ENCODE assay signal across 8 cellular contexts in genomic region chr5:150398432-150399157, GRCh38. TPM values are rescaled to one million over a fixed set of nuclear protein-coding genes. Genes with fewer than 3 reads are reported as not detected.
DNase-seq lines count a peak whose midpoint lies in the region; ATAC-seq and TF ChIP-seq lines count a peak whose summit lies in the region.

No MANE protein-coding gene starts in this region.

- no peaks in the 10 kb centered on the region for H3K27me3 ChIP-seq in tibial nerve

- ATAC-seq in GM19467 (IDR thresholded peaks at IDR 0.05; ENCODE audit: unreplicated experiment): peak; percentile 56
- ATAC-seq in HG03520 (IDR thresholded peaks at IDR 0.05; ENCODE audit: unreplicated experiment): peak; percentile 71

- peaks cover 34% of the 10 kb centered on the region for H3K36me3 Mint-ChIP-seq in chondrocyte (ENCODE audit: low read depth)

- H3K4me3 Mint-ChIP-seq in chondrocyte (ENCODE audit: unreplicated experiment): no peak overlapping the region

- TF ChIP-seq CTCF in chondrocyte (IDR thresholded peaks at IDR 0.05): peak; percentile 37
- TF ChIP-seq CTCF in tibial nerve (IDR thresholded peaks at IDR 0.05): peak in 4 of 5 experiments; percentile 20 to 36 (median 24)

- DNase-seq in chondrocyte (ENCODE audit: low spot score) (peak; percentile 66), tibial nerve (ENCODE audit: low spot score in 2 of 2) (no peak), NCI-H146 treated with DMSO at 0.1 percent for 48 hours (lab: John Stamatoyannopoulos, UW; ENCODE audit: unreplicated experiment) (no peak), ACHN (no peak)
- no peak for DNase-seq in stimulated activated CD4-positive, alpha-beta T cell treated with anti-CD3 and anti-CD28 coated beads, Interleukin-15, amount 100 ng/mL, for 24 hours

- WGBS in tibial nerve, 2 donors: 75 to 76% methylated on average over 14 of the region's 14 CpGs

- H3K4me1 ChIP-seq in tibial nerve: peaks cover 0 to 8% (median 0%) of the 10 kb centered on the region in 4 donors

- H3K4me3 ChIP-seq in tibial nerve: no peak overlapping the region

- peak; percentile 27 for TF ChIP-seq POLR2A in GM10847 (IDR thresholded peaks at IDR 0.05; ENCODE audit: extremely low read depth, insufficient read length)
- no peak for TF ChIP-seq POLR2A in tibial nerve (IDR thresholded peaks at IDR 0.05)

- H3K27me3 Mint-ChIP-seq in chondrocyte (ENCODE audit: low read depth): no peaks in the 10 kb centered on the region

- H3K36me3 ChIP-seq in tibial nerve: peaks cover 0 to 100% (median 23%) of the 10 kb centered on the region in 3 donors

- in situ Hi-C loops in ACHN (cut with HindIII; ENCODE audit: low pct_ligation_motif_present, low pct_unique_long_range_greater_than_20kb, low sequenced_read_pairs): no loop called here

- H3K4me1 Mint-ChIP-seq in chondrocyte (ENCODE audit: low read depth): peaks cover 8% of the 10 kb centered on the region

- peak overlapping the region in 1 of 4 donors; percentile 43 for H3K27ac ChIP-seq in tibial nerve

- H3K27ac Mint-ChIP-seq in chondrocyte (ENCODE audit: unreplicated experiment): no peak overlapping the region

- no peaks in the 10 kb centered on the region for H3K9me3 Mint-ChIP-seq in chondrocyte (ENCODE audit: low read depth)

- no peak for TF ChIP-seq EP300 in tibial nerve (IDR thresholded peaks at IDR 0.05)

- no peaks in the 10 kb centered on the region for H3K9me3 ChIP-seq in tibial nerve

RNA-seq across cellular contexts. Expression of gene CD74, which starts 14.1 kb away (rescaled TPM):
- total RNA-seq in chondrocyte (not detected in 3 replicates), tibial nerve (1,000 to 10,000 TPM in 1 of 4 donors, 100 to 1,000 TPM in 3; 309 to 1,049 (median 557) TPM)

RNA-seq across cellular contexts. Expression of gene TCOF1, which starts 41.1 kb away (rescaled TPM):
- total RNA-seq in chondrocyte (19.0 to 24.6 TPM (median 20.8 TPM) in 3 replicates), tibial nerve (10 to 100 TPM; 32.1 to 64.8 (median 38.7) TPM)

RNA-seq across cellular contexts. Expression of gene RPS14, which starts 50.9 kb away (rescaled TPM):
- total RNA-seq in chondrocyte (1,092 to 1,234 TPM (median 1,121 TPM) in 3 replicates), tibial nerve (1,000 to 10,000 TPM; 2,328 to 3,623 (median 2,710) TPM)

Comparison
In these comparisons a context has a peak if more than half of its experiments do, and no peak if none do; other contexts are left out.
1. RNA of gene CD74, which starts 14.1 kb away (total RNA-seq): 309 to 1,049 TPM in tibial nerve; not detected in chondrocyte; every median in the first group is over 100 times any median in the second.